ENCODE assay signal across 1 cellular context in genomic region chr2:138490673-138491494, GRCh38.
TF ChIP-seq lines count a peak whose summit lies in the region.

No MANE protein-coding gene starts in this region.

TF ChIP-seq in HepG2, 621 proteins besides CTCF, POLR2A, EP300 and RAD21 (continued from another document and continues in another):
- TF ChIP-seq ZNF704 (CRISPR knock-in tag; IDR thresholded peaks at IDR 0.05; ENCODE audit: borderline replicate concordance) (no peak), ATAD3A (CRISPR knock-in tag; IDR thresholded peaks at IDR 0.05) (no peak), MAFG (CRISPR knock-in tag; IDR thresholded peaks at IDR 0.05) (no peak), ZNF687 (CRISPR knock-in tag; IDR thresholded peaks at IDR 0.05) (no peak), GLMP (CRISPR knock-in tag; IDR thresholded peaks at IDR 0.05; ENCODE audit: borderline replicate concordance) (no peak), TRAFD1 (CRISPR knock-in tag; IDR thresholded peaks at IDR 0.05; ENCODE audit: borderline replicate concordance) (no peak), MAFF (IDR thresholded peaks at IDR 0.05; ENCODE audit: low read depth, low read length) (no peak), DNMT3B (CRISPR knock-in tag; conservative IDR thresholded peaks at IDR 0.05) (no peak; the same call in 1 of the 2 replicates), ZFP41 (CRISPR knock-in tag; IDR thresholded peaks at IDR 0.05; ENCODE audit: borderline replicate concordance) (no peak), ZNF883 (CRISPR knock-in tag; IDR thresholded peaks at IDR 0.05; ENCODE audit: not compliant biosample characterization) (no peak), MIER2 (CRISPR knock-in tag; IDR thresholded peaks at IDR 0.05) (peak; percentile 32; the same call in 1 of the 2 replicates), CCAR2 (optimal IDR thresholded peaks at IDR 0.05; ENCODE audit: low read depth, low read length) (no peak), ZSCAN20 (CRISPR knock-in tag; IDR thresholded peaks at IDR 0.05; ENCODE audit: borderline replicate concordance) (0 out of 2 replicates have a peak, but pooled peaks have one; percentile 65), NAIF1 (CRISPR knock-in tag; IDR thresholded peaks at IDR 0.05; ENCODE audit: borderline replicate concordance) (no peak), ZZZ3 (CRISPR knock-in tag; IDR thresholded peaks at IDR 0.05; ENCODE audit: borderline replicate concordance) (no peak), KMT2A (CRISPR knock-in tag; IDR thresholded peaks at IDR 0.05) (no peak; the same call in 1 of the 2 replicates), ZUFSP (CRISPR knock-in tag; IDR thresholded peaks at IDR 0.05; ENCODE audit: borderline replicate concordance) (no peak), ZNF672 (CRISPR knock-in tag; IDR thresholded peaks at IDR 0.05) (no peak), ZFYVE20 (CRISPR knock-in tag; IDR thresholded peaks at IDR 0.05; ENCODE audit: borderline replicate concordance, low read depth) (no peak), ZNF879 (CRISPR knock-in tag; IDR thresholded peaks at IDR 0.05) (no peak), BRD4 (CRISPR knock-in tag; IDR thresholded peaks at IDR 0.05) (no peak), PCBP2 (optimal IDR thresholded peaks at IDR 0.05; ENCODE audit: low read depth, low read length, poor library complexity, severe bottlenecking) (no peak), SMAD3 (CRISPR knock-in tag; IDR thresholded peaks at IDR 0.05) (peak; percentile 95), HOMEZ (CRISPR knock-in tag; IDR thresholded peaks at IDR 0.05; ENCODE audit: low read depth) (peak; percentile 84), ZNF570 (CRISPR knock-in tag; IDR thresholded peaks at IDR 0.05; ENCODE audit: borderline replicate concordance) (no peak)
- TF ChIP-seq, protein P1, sequence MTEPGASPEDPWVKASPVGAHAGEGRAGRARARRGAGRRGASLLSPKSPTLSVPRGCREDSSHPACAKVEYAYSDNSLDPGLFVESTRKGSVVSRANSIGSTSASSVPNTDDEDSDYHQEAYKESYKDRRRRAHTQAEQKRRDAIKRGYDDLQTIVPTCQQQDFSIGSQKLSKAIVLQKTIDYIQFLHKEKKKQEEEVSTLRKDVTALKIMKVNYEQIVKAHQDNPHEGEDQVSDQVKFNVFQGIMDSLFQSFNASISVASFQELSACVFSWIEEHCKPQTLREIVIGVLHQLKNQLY (CRISPR knock-in tag; IDR thresholded peaks at IDR 0.05): peak; percentile 91
- TF ChIP-seq, protein P2, sequence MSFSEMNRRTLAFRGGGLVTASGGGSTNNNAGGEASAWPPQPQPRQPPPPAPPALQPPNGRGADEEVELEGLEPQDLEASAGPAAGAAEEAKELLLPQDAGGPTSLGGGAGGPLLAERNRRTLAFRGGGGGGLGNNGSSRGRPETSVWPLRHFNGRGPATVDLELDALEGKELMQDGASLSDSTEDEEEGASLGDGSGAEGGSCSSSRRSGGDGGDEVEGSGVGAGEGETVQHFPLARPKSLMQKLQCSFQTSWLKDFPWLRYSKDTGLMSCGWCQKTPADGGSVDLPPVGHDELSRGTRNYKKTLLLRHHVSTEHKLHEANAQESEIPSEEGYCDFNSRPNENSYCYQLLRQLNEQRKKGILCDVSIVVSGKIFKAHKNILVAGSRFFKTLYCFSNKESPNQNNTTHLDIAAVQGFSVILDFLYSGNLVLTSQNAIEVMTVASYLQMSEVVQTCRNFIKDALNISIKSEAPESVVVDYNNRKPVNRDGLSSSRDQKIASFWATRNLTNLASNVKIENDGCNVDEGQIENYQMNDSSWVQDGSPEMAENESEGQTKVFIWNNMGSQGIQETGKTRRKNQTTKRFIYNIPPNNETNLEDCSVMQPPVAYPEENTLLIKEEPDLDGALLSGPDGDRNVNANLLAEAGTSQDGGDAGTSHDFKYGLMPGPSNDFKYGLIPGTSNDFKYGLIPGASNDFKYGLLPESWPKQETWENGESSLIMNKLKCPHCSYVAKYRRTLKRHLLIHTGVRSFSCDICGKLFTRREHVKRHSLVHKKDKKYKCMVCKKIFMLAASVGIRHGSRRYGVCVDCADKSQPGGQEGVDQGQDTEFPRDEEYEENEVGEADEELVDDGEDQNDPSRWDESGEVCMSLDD (CRISPR knock-in tag; IDR thresholded peaks at IDR 0.05; ENCODE audit: borderline replicate concordance): 0 out of 2 replicates have a peak, but pooled peaks have one; percentile 44
- TF ChIP-seq, protein P3, sequence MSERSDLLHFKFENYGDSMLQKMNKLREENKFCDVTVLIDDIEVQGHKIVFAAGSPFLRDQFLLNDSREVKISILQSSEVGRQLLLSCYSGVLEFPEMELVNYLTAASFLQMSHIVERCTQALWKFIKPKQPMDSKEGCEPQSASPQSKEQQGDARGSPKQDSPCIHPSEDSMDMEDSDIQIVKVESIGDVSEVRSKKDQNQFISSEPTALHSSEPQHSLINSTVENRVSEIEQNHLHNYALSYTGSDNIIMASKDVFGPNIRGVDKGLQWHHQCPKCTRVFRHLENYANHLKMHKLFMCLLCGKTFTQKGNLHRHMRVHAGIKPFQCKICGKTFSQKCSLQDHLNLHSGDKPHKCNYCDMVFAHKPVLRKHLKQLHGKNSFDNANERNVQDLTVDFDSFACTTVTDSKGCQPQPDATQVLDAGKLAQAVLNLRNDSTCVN (CRISPR knock-in tag; IDR thresholded peaks at IDR 0.05; ENCODE audit: borderline replicate concordance): peak; percentile 96
- TF ChIP-seq, protein P4, sequence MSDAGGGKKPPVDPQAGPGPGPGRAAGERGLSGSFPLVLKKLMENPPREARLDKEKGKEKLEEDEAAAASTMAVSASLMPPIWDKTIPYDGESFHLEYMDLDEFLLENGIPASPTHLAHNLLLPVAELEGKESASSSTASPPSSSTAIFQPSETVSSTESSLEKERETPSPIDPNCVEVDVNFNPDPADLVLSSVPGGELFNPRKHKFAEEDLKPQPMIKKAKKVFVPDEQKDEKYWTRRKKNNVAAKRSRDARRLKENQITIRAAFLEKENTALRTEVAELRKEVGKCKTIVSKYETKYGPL (CRISPR knock-in tag; IDR thresholded peaks at IDR 0.05): no peak
- TF ChIP-seq, protein P5, sequence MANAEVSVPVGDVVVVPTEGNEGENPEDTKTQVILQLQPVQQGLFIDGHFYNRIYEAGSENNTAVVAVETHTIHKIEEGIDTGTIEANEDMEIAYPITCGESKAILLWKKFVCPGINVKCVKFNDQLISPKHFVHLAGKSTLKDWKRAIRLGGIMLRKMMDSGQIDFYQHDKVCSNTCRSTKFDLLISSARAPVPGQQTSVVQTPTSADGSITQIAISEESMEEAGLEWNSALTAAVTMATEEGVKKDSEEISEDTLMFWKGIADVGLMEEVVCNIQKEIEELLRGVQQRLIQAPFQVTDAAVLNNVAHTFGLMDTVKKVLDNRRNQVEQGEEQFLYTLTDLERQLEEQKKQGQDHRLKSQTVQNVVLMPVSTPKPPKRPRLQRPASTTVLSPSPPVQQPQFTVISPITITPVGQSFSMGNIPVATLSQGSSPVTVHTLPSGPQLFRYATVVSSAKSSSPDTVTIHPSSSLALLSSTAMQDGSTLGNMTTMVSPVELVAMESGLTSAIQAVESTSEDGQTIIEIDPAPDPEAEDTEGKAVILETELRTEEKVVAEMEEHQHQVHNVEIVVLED (CRISPR knock-in tag; IDR thresholded peaks at IDR 0.05; ENCODE audit: borderline replicate concordance): no peak
- TF ChIP-seq, protein P6, sequence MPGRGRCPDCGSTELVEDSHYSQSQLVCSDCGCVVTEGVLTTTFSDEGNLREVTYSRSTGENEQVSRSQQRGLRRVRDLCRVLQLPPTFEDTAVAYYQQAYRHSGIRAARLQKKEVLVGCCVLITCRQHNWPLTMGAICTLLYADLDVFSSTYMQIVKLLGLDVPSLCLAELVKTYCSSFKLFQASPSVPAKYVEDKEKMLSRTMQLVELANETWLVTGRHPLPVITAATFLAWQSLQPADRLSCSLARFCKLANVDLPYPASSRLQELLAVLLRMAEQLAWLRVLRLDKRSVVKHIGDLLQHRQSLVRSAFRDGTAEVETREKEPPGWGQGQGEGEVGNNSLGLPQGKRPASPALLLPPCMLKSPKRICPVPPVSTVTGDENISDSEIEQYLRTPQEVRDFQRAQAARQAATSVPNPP (CRISPR knock-in tag; IDR thresholded peaks at IDR 0.05): 0 out of 2 replicates have a peak, but pooled peaks have one; percentile 57
- TF ChIP-seq, protein P7, sequence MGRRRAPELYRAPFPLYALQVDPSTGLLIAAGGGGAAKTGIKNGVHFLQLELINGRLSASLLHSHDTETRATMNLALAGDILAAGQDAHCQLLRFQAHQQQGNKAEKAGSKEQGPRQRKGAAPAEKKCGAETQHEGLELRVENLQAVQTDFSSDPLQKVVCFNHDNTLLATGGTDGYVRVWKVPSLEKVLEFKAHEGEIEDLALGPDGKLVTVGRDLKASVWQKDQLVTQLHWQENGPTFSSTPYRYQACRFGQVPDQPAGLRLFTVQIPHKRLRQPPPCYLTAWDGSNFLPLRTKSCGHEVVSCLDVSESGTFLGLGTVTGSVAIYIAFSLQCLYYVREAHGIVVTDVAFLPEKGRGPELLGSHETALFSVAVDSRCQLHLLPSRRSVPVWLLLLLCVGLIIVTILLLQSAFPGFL (CRISPR knock-in tag; IDR thresholded peaks at IDR 0.05): no peak
